1 cellular context compared by ENCODE assay signal in genomic region chr10:21337171-21337792, GRCh38.
TF ChIP-seq lines count a peak whose summit lies in the region.

No MANE protein-coding gene starts in this region.

TF ChIP-seq in endothelial cell of umbilical vein, 7 proteins besides CTCF, POLR2A, EP300 and RAD21:
- TF ChIP-seq GATA2 (IDR thresholded peaks at IDR 0.05; ENCODE audit: insufficient read depth, insufficient read length, low read depth, low read length), result no peak
- no peak for TF ChIP-seq MYC (IDR thresholded peaks at IDR 0.05; ENCODE audit: low read depth, low read length)
- TF ChIP-seq POLR2AphosphoS5 (IDR thresholded peaks at IDR 0.05; ENCODE audit: insufficient read depth, low read depth, low read length), result no peak
- TF ChIP-seq MAX (IDR thresholded peaks at IDR 0.05; ENCODE audit: insufficient read depth, insufficient read length), result no peak
- no peak for TF ChIP-seq FOS (IDR thresholded peaks at IDR 0.05; ENCODE audit: borderline replicate concordance, insufficient read depth, low read length)
- no peak for TF ChIP-seq EZH2 (IDR thresholded peaks at IDR 0.05; ENCODE audit: borderline replicate concordance, low read depth, low read length, severe bottlenecking)
- no peak for TF ChIP-seq JUN (IDR thresholded peaks at IDR 0.05; ENCODE audit: borderline replicate concordance, insufficient read depth, insufficient read length, low read depth)
TF ChIP-seq in endothelial cell of umbilical vein: peak in this region for 0.
